8 cellular contexts compared by ENCODE assay signal in genomic region chr2:121095257-121096080, GRCh38.
DNase-seq lines count a peak whose midpoint lies in the region; ATAC-seq and TF ChIP-seq lines count a peak whose summit lies in the region.

No MANE protein-coding gene starts in this region.

- no peak overlapping the region for H4K5ac ChIP-seq in mesendoderm (ENCODE audit: low read length)

- H3K36me3 ChIP-seq in OCI-LY1 (ENCODE audit: insufficient read depth, low read length), result no peaks in the 10 kb centered on the region
- no peaks in the 10 kb centered on the region for H3K36me3 ChIP-seq in mesendoderm (ENCODE audit: control insufficient read depth, insufficient read depth, low read length)

- H4K8ac ChIP-seq in mesendoderm (ENCODE audit: low read depth, low read length), result no peak overlapping the region

- H2AK5ac ChIP-seq in mesendoderm (ENCODE audit: low read length), result no peak overlapping the region

- no peak overlapping the region for H3K9ac ChIP-seq in OCI-LY1 (ENCODE audit: low read length)
- H3K9ac ChIP-seq in mesendoderm (ENCODE audit: low read length), result no peak overlapping the region

- no peaks in the 10 kb centered on the region for H3K4me1 ChIP-seq in OCI-LY1 (ENCODE audit: insufficient read depth, low read length, severe bottlenecking)
- no peaks in the 10 kb centered on the region for H3K4me1 ChIP-seq in mesendoderm (ENCODE audit: control insufficient read depth, low read depth, low read length)

- no peak overlapping the region for H3K18ac ChIP-seq in mesendoderm (ENCODE audit: low read length)

- peaks cover 4% of the 10 kb centered on the region; the same call in 1 of the 2 replicates for H3K27me3 ChIP-seq in OCI-LY1 (ENCODE audit: insufficient read depth, low read length)
- no peaks in the 10 kb centered on the region for H3K27me3 ChIP-seq in mesendoderm (ENCODE audit: insufficient read depth, low read length, poor library complexity)

- no peak overlapping the region for H2BK120ac ChIP-seq in mesendoderm (ENCODE audit: low read depth, low read length)

- no peak overlapping the region for H3K56ac ChIP-seq in mesendoderm (ENCODE audit: low read length)

- H3F3A ChIP-seq in OCI-LY1 (ENCODE audit: insufficient read depth, low read length), result no peaks in the 10 kb centered on the region

- H3K79me2 ChIP-seq in OCI-LY1 (ENCODE audit: insufficient read depth, low read length), result no peaks in the 10 kb centered on the region
- H3K79me2 ChIP-seq in mesendoderm (ENCODE audit: control insufficient read depth, insufficient read depth, low read length), result no peaks in the 10 kb centered on the region

- no peak overlapping the region for H2BK5ac ChIP-seq in mesendoderm (ENCODE audit: low read length)

- H3K4me3 ChIP-seq in OCI-LY1 (ENCODE audit: low read depth, low read length, poor library complexity, severe bottlenecking) (no peak overlapping the region), mesendoderm (ENCODE audit: low read length) (no peak overlapping the region)

- H3K4ac ChIP-seq in mesendoderm (ENCODE audit: low read depth, low read length), result no peak overlapping the region

- no CpG with 5 or more reads among the region's 19 CpGs for whole genome bisulfite sequencing in mesendoderm (ENCODE audit: extremely low coverage, insufficient coverage, low lambda C conversion rate)

- peak; percentile 14 for ATAC-seq in Right ventricle myocardium inferior
- peak; percentile 54 for ATAC-seq in HG03460 (IDR thresholded peaks at IDR 0.05; ENCODE audit: unreplicated experiment)
- ATAC-seq in HG03045 (IDR thresholded peaks at IDR 0.05; ENCODE audit: unreplicated experiment), result no peak

- H2AFZ ChIP-seq in OCI-LY1 (ENCODE audit: low read length), result no peak overlapping the region

- no peak overlapping the region for H3K23ac ChIP-seq in mesendoderm (ENCODE audit: low read length)

- no peak overlapping the region for H2BK15ac ChIP-seq in mesendoderm (replicated peaks; ENCODE audit: low read depth)

- H3K9me2 ChIP-seq in OCI-LY1 (ENCODE audit: low read depth, low read length), result no peaks in the 10 kb centered on the region

- TF ChIP-seq CTCF in OCI-LY1 (IDR thresholded peaks at IDR 0.05; ENCODE audit: low read length), result peak; percentile 77

- DNase-seq in Right ventricle myocardium inferior (ENCODE audit: missing footprints), result no peak
- no peak for DNase-seq in cardiac septum (ENCODE audit: low spot score)
- peak; percentile 65 for DNase-seq in dedifferentiated amniotic fluid mesenchymal stem cell (ENCODE audit: extremely low spot score)
- peak; percentile 87 for DNase-seq in mesendoderm
- no peak for DNase-seq in T1000 (lab: John Stamatoyannopoulos, UW)

- H3K79me1 ChIP-seq in mesendoderm (ENCODE audit: low read length), result no peaks in the 10 kb centered on the region

- H3K4me2 ChIP-seq in OCI-LY1 (ENCODE audit: low read length) (no peak overlapping the region), mesendoderm (ENCODE audit: low read length) (no peak overlapping the region)

- H3K27ac ChIP-seq in OCI-LY1 (ENCODE audit: low read depth, low read length, poor library complexity, severe bottlenecking), result no peak overlapping the region
- H3K27ac ChIP-seq in mesendoderm (ENCODE audit: low read depth, low read length), result no peak overlapping the region

- H3K9me3 ChIP-seq in OCI-LY1 (ENCODE audit: low read length), result no peaks in the 10 kb centered on the region

- intact Hi-C loops in Right ventricle myocardium inferior (cut with DNase I), result loop anchor here (2.0 to 10.0 kb wide), 2 partner anchors 261 to 629 kb away; no protein-coding TSS in a partner anchor
- intact Hi-C loops in cardiac septum (cut with DNase I), result loop anchor here (2.0 to 10.0 kb wide), 2 partner anchors 199 to 259 kb away; no protein-coding TSS in a partner anchor

- no peaks in the 10 kb centered on the region for H4K20me1 ChIP-seq in OCI-LY1 (ENCODE audit: insufficient read depth, low read length)

Comparison
In these comparisons a context has a peak if more than half of its experiments do, and no peak if none do; other contexts are left out.
1. DNase-seq: peak in dedifferentiated amniotic fluid mesenchymal stem cell (single experiment) and mesendoderm (single experiment); none in Right ventricle myocardium inferior (single experiment), cardiac septum (single experiment) and T1000 (single experiment).